Comparison of ENCODE assay signal across 8 cellular contexts in the genomic region with DNA sequence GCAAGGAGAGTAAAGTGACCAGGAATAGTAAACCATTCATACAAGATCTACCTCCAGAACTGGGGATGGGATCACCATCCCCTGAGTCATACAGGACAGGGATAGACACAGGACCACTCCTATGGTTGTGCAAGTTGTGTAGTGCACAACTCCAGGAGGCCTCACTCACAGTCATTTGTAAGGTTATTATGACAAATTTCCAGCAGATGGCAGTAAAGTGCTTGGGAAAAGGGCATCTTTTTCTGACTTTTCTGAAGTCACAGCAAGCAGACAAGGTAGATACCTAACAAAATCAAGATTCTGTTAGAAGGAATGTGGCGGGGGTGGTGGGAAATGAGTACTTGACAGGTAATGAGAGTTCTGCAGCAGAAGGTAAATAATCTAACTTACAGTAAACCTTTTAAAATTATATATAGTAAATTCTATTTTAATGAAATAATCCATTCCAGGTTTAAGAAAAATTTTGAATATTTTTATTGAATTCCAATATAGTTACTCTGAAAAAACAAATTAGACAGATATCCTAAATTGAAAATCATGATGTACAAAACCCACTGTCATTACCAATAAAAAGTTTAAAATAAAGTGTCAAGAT. TPM values are rescaled to one million over a fixed set of nuclear protein-coding genes. Genes with fewer than 3 reads are reported as not detected.
DNase-seq lines count a peak whose midpoint lies in the region; ATAC-seq, FAIRE-seq and TF ChIP-seq lines count a peak whose summit lies in the region.

No MANE protein-coding gene starts in this region.

- H2AFZ ChIP-seq in OCI-LY3 (ENCODE audit: low read depth, low read length): no peak overlapping the region

- H3K4me2 ChIP-seq in OCI-LY3 (ENCODE audit: low read length): no peak overlapping the region

- peak; percentile 47 to 72 (median 67) for DNase-seq in CD4-positive, alpha-beta memory T cell
- DNase-seq in GM18507 (ENCODE audit: extremely low spot score, insufficient read length, low read depth) (no peak), MCF 10A (ENCODE audit: unreplicated experiment) (peak; percentile 83), superior temporal gyrus (ENCODE audit: extremely low spot score) (peak; percentile 93)

- H3K4me3 Mint-ChIP-seq in CD4-positive, alpha-beta memory T cell: peak overlapping the region in 1 of 8 donors; percentile 2
- no peak overlapping the region for H3K4me3 Mint-ChIP-seq in MCF 10A (ENCODE audit: unreplicated experiment)

- peak; percentile 81 for FAIRE-seq in GM18507 (lab: Jason Lieb, UNC)
- peak; percentile 86 for FAIRE-seq in islet of Langerhans (lab: Jason Lieb, UNC)

- no peaks in the 10 kb centered on the region for H3K4me1 Mint-ChIP-seq in CD4-positive, alpha-beta memory T cell
- H3K4me1 Mint-ChIP-seq in MCF 10A (ENCODE audit: insufficient read depth, unreplicated experiment): peaks cover 41% of the 10 kb centered on the region

- H3K9me3 ChIP-seq in CD4-positive, alpha-beta memory T cell (ENCODE audit: control insufficient read depth in 1 of 2, low read length in 2 of 2): no peaks in the 10 kb centered on the region
- no peaks in the 10 kb centered on the region for H3K9me3 ChIP-seq in OCI-LY3 (ENCODE audit: insufficient read depth, low read length)

- TF ChIP-seq CTCF in OCI-LY3 (IDR thresholded peaks at IDR 0.05; ENCODE audit: low read depth, low read length) (peak; percentile 75), MCF 10A (IDR thresholded peaks at IDR 0.05; ENCODE audit: unreplicated experiment) (peak; percentile 67)

- H3K27ac Mint-ChIP-seq in CD4-positive, alpha-beta memory T cell: no peak overlapping the region
- no peak overlapping the region for H3K27ac Mint-ChIP-seq in MCF 10A (ENCODE audit: low read depth, unreplicated experiment)

- no peaks in the 10 kb centered on the region for H4K20me1 ChIP-seq in OCI-LY3 (ENCODE audit: insufficient read depth, low read length)

- no peaks in the 10 kb centered on the region for H3K9me3 Mint-ChIP-seq in CD4-positive, alpha-beta memory T cell
- no peaks in the 10 kb centered on the region for H3K9me3 Mint-ChIP-seq in MCF 10A (ENCODE audit: unreplicated experiment)

- peak; percentile 64 for ATAC-seq in HG03520 (IDR thresholded peaks at IDR 0.05; ENCODE audit: unreplicated experiment)
- ATAC-seq in HG03457 (IDR thresholded peaks at IDR 0.05; ENCODE audit: unreplicated experiment): no peak

- CTCF ChIA-PET in CD4-positive, alpha-beta memory T cell (lab: Charles Lee; ENCODE audit: partially characterized antibody): interaction anchor here (1.0 to 3.3 kb wide), 11 partner anchors 9 to 378 kb away, joined by 3 to 41 read pairs (median 7); partner anchors contain the start of gene KIF27
- CTCF ChIA-PET in MCF 10A (lab: Yijun Ruan, JAX): interaction anchor here (0.7 to 4.3 kb wide), 18 partner anchors 13 to 392 kb away, joined by 3 to 64 read pairs (median 4); no protein-coding TSS in a partner anchor

- no TSS peak for BruUV-seq in MCF 10A (replicated peaks; lab: Mats Ljungman, UMichigan)

- H3K27me3 Mint-ChIP-seq in CD4-positive, alpha-beta memory T cell: no peaks in the 10 kb centered on the region
- H3K27me3 Mint-ChIP-seq in MCF 10A (ENCODE audit: insufficient read depth, unreplicated experiment): no peaks in the 10 kb centered on the region

- no peaks in the 10 kb centered on the region for H3K27me3 ChIP-seq in CD4-positive, alpha-beta memory T cell (ENCODE audit: insufficient read depth, low read length)
- no peaks in the 10 kb centered on the region for H3K27me3 ChIP-seq in OCI-LY3 (ENCODE audit: low read depth, low read length)

- no peaks in the 10 kb centered on the region for H3K4me1 ChIP-seq in CD4-positive, alpha-beta memory T cell (ENCODE audit: insufficient read depth, low read length)
- H3K4me1 ChIP-seq in OCI-LY3 (ENCODE audit: low read length): peaks cover under 1% of the 10 kb centered on the region; the same call in 1 of the 2 replicates

- H3K4me3 ChIP-seq in CD4-positive, alpha-beta memory T cell (ENCODE audit: low read length in 2 of 2): no peak overlapping the region
- no peak overlapping the region for H3K4me3 ChIP-seq in OCI-LY3 (ENCODE audit: low read length)

- H3K36me3 Mint-ChIP-seq in CD4-positive, alpha-beta memory T cell: peaks cover 25 to 27% of the 10 kb centered on the region in 2 donors
- no peaks in the 10 kb centered on the region for H3K36me3 Mint-ChIP-seq in MCF 10A (ENCODE audit: insufficient read depth, unreplicated experiment)

- H3K36me3 ChIP-seq in CD4-positive, alpha-beta memory T cell (ENCODE audit: insufficient read depth, low read length): no peaks in the 10 kb centered on the region
- H3K36me3 ChIP-seq in OCI-LY3 (replicated peaks; ENCODE audit: low read depth, low read length): peaks cover 11% of the 10 kb centered on the region

- no peak overlapping the region for H3K27ac ChIP-seq in CD4-positive, alpha-beta memory T cell (ENCODE audit: low read depth, low read length)
- no peak overlapping the region for H3K27ac ChIP-seq in OCI-LY3 (ENCODE audit: low read length)

- no peaks in the 10 kb centered on the region for H3K79me2 ChIP-seq in OCI-LY3 (ENCODE audit: low read length)

- intact Hi-C loops in CD4-positive, alpha-beta memory T cell (cut with micrococcal nuclease): loop anchor here (1.0 kb wide), 2 partner anchors 235 to 377 kb away; no protein-coding TSS in a partner anchor
- intact Hi-C loops in MCF 10A (cut with micrococcal nuclease): loop anchor here (1.0 to 5.0 kb wide), 5 partner anchors 199 to 434 kb away; no protein-coding TSS in a partner anchor

- POLR2A ChIA-PET in CD4-positive, alpha-beta memory T cell (lab: Charles Lee; ENCODE audit: partially characterized antibody): no interaction called here
- POLR2A ChIA-PET in MCF 10A (lab: Yijun Ruan, JAX): interaction anchor here (0.8 to 5.0 kb wide), 7 partner anchors 16 to 323 kb away, joined by 3 to 61 read pairs (median 5); partner anchors contain the start of genes HNRNPK, KIF27 and RMI1

- H3K9ac ChIP-seq in OCI-LY3 (ENCODE audit: low read length): no peak overlapping the region

RNA-seq across cellular contexts. Expression of gene KIF27, which starts 16.7 kb away (rescaled TPM):
- 1 to 10 TPM; 4.7 to 5.2 TPM for total RNA-seq in CD4-positive, alpha-beta memory T cell
- 1 to 10 TPM; 1.5 to 2.1 TPM for polyA plus RNA-seq in CD4-positive, alpha-beta memory T cell
- 9.4 and 10.0 TPM in 2 replicates for total RNA-seq in MCF 10A (2022)

RNA-seq across cellular contexts. Expression of gene HNRNPK, which starts 42.1 kb away (rescaled TPM):
- 100 to 1,000 TPM; 539 to 562 TPM for total RNA-seq in CD4-positive, alpha-beta memory T cell
- 1,000 to 10,000 TPM in 1 of 2 donors, 100 to 1,000 TPM in 1; 898 to 1,109 TPM for polyA plus RNA-seq in CD4-positive, alpha-beta memory T cell
- 825 and 951 TPM in 2 replicates for total RNA-seq in MCF 10A (2022)

RNA-seq across cellular contexts. Expression of gene RMI1, which starts 42.6 kb away (rescaled TPM):
- total RNA-seq in CD4-positive, alpha-beta memory T cell: 1 to 10 TPM; 6.7 to 7.3 TPM
- polyA plus RNA-seq in CD4-positive, alpha-beta memory T cell: 1 to 10 TPM; 5.6 to 6.3 TPM
- total RNA-seq in MCF 10A (2022): 6.9 and 11.0 TPM in 2 replicates
